In the genomic region with DNA sequence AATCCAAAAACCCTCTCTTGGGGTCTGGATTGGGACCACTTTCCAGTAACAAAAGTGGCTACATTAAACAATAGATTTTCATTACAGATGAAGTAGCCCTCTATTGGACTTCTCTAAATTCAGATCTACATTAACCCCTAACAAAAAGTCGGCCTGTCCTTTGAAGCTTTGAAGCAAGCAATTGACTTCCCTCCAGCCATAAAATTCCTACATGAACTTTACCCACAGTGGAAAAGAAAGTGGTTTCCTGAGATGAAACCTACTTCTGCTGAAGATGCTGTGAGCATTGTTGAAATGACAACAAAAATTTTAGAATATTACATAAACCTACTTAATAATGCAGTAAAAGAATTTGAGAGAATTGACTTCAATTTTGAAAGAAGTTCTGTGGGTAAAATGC, we compare ENCODE assay signal across 22 cellular contexts.
DNase-seq lines count a peak whose midpoint lies in the region; ATAC-seq and TF ChIP-seq lines count a peak whose summit lies in the region.
"Had no signal": no experiment of that assay in that cellular context is flagged by ENCODE, and none has a peak within 500 bp of the region (broad histone marks: within the 10 kb centered on the region; RNA-seq: fewer than 3 reads in every experiment).

No MANE protein-coding gene starts in this region.

- H3K9me3 Mint-ChIP-seq in nephron progenitor cell, result peaks cover 33% of the 10 kb centered on the region

- no peaks in the 10 kb centered on the region for H4K20me1 ChIP-seq in SK-N-SH (ENCODE audit: insufficient read depth)

- DNase-seq in SK-N-SH (no peak), dermis blood vessel endothelial cell (peak; percentile 26), nephron progenitor cell (no peak), Right ventricle myocardium inferior (ENCODE audit: missing footprints) (no peak)
- DNase-seq: AML-193, H9, NCI-H1092 treated with DMSO at 0.1 percent for 48 hours, NCI-H146, NCI-H2029 treated with DMSO at 0.1 percent for 48 hours, NCI-H2171 treated with DMSO at 0.1 percent for 48 hours, NCI-H446, NCI-H526 treated with DMSO at 0.1 percent for 48 hours, SHP77, T-cell had no signal

- no peaks in the 10 kb centered on the region for H3K9me3 ChIP-seq in SK-N-SH

- H3K27me3 Mint-ChIP-seq in nephron progenitor cell (ENCODE audit: low read depth, poor library complexity), result no peaks in the 10 kb centered on the region
- H3K27me3 Mint-ChIP-seq: T-cell had no signal

- 7% methylated on average over 1 of the region's 1 CpG for WGBS in SK-N-SH (ENCODE audit: low lambda C conversion rate)

- TF ChIP-seq RAD21 in SK-N-SH (IDR thresholded peaks at IDR 0.05; ENCODE audit: low read length), result no peak

- peaks cover 24% of the 10 kb centered on the region for H3K4me1 Mint-ChIP-seq in nephron progenitor cell
- H3K4me1 Mint-ChIP-seq: T-cell had no signal

- 0 out of 2 replicates have a peak overlapping the region, but pooled peaks have one; percentile 16 for H3K4me2 ChIP-seq in SK-N-SH
- H3K4me2 ChIP-seq: KMS-11 had no signal

- no peaks in the 10 kb centered on the region for H3K79me2 ChIP-seq in SK-N-SH (ENCODE audit: insufficient read depth)

- no peaks in the 10 kb centered on the region for H3K9me2 ChIP-seq in SK-N-SH

- no peaks in the 10 kb centered on the region for H3K27me3 ChIP-seq in SK-N-SH (ENCODE audit: insufficient read depth)

- ATAC-seq in SK-N-SH treated with all-trans-retinoic acid at 6 μM for 48 hours, result no peak
- ATAC-seq in GM18511 (IDR thresholded peaks at IDR 0.05; ENCODE audit: unreplicated experiment), result no peak
- no peak for ATAC-seq in esophagus mucosa
- ATAC-seq in HG03460 (IDR thresholded peaks at IDR 0.05; ENCODE audit: unreplicated experiment), result no peak
- no peak for ATAC-seq in Right ventricle myocardium inferior
- ATAC-seq: T-cell had no signal

- no peaks in the 10 kb centered on the region for H3K36me3 ChIP-seq in SK-N-SH (replicated peaks in 1 of 2; ENCODE audit: control insufficient read depth in 1 of 2, insufficient read depth in 2 of 2, low read length in 1 of 2)

- TF ChIP-seq EP300 in SK-N-SH (IDR thresholded peaks at IDR 0.05; ENCODE audit: borderline replicate concordance in 1 of 2, low read depth in 1 of 2, low read length in 1 of 2), result no peak

- H3K4me3 ChIP-seq in SK-N-SH (ENCODE audit: low read depth in 2 of 2, low read length in 1 of 2), result no peak overlapping the region
- H3K4me3 ChIP-seq: SK-N-MC had no signal

- POLR2A ChIA-PET in SK-N-SH (lab: Yijun Ruan, JAX), result no interaction called here

- CTCF ChIA-PET in SK-N-SH (lab: Yijun Ruan, JAX), result interaction anchor here (1.0 kb wide), 1 partner anchor 1648 kb away, joined by 3 read pairs; no protein-coding TSS in a partner anchor

- peaks cover 12% of the 10 kb centered on the region for H3K36me3 Mint-ChIP-seq in nephron progenitor cell (ENCODE audit: low read depth)
- H3K36me3 Mint-ChIP-seq: T-cell had no signal

- TF ChIP-seq CTCF in SK-N-SH (IDR thresholded peaks at IDR 0.05), result no peak
- TF ChIP-seq CTCF in nephron progenitor cell (IDR thresholded peaks at IDR 0.05), result no peak

- H3K4me1 ChIP-seq in SK-N-SH (ENCODE audit: control insufficient read depth in 1 of 2, insufficient read depth in 2 of 2, low read depth in 1 of 2, low read length in 1 of 2), result no peaks in the 10 kb centered on the region

- no peaks in the 10 kb centered on the region for H3F3A ChIP-seq in SK-N-SH (replicated peaks; ENCODE audit: insufficient read depth)

- H3K27ac Mint-ChIP-seq in nephron progenitor cell, result peak overlapping the region; percentile 98
- H3K27ac Mint-ChIP-seq: T-cell had no signal

- no peak overlapping the region for H2AFZ ChIP-seq in SK-N-SH (ENCODE audit: low read depth)

- no peak overlapping the region for H3K27ac ChIP-seq in SK-N-SH (ENCODE audit: low read depth in 2 of 2, low read length in 1 of 2)
- H3K27ac ChIP-seq: 22Rv1, C4-2B, KMS-11, SK-N-MC had no signal

- H3K9ac ChIP-seq in SK-N-SH, result no peak overlapping the region
- H3K9ac ChIP-seq: KMS-11 had no signal

- intact Hi-C loops in Right ventricle myocardium inferior (cut with DNase I), result no loop called here

- H3K4me3 Mint-ChIP-seq in nephron progenitor cell, result no peak overlapping the region
- H3K4me3 Mint-ChIP-seq: H9, T-cell had no signal

TF ChIP-seq in SK-N-SH, 30 proteins besides CTCF, POLR2A, EP300 and RAD21 (continues in another document):
- TF ChIP-seq RXRA (IDR thresholded peaks at IDR 0.05; ENCODE audit: borderline replicate concordance, low read depth), result no peak
- no peak for TF ChIP-seq GABPA (IDR thresholded peaks at IDR 0.05; ENCODE audit: low read depth)
- no peak for TF ChIP-seq NRF1 (IDR thresholded peaks at IDR 0.05; ENCODE audit: low read depth, low read length)
- no peak for TF ChIP-seq FOSL2 (IDR thresholded peaks at IDR 0.05; ENCODE audit: borderline replicate concordance, low read depth)
- no peak for TF ChIP-seq RFX5 (IDR thresholded peaks at IDR 0.05; ENCODE audit: low read length)
- TF ChIP-seq RCOR1 (IDR thresholded peaks at IDR 0.05; ENCODE audit: low read length), result no peak
- no peak for TF ChIP-seq FOXM1 (IDR thresholded peaks at IDR 0.05; ENCODE audit: low read depth)
- TF ChIP-seq SIN3A (IDR thresholded peaks at IDR 0.05; ENCODE audit: borderline replicate concordance, low read depth, low read length), result no peak
- no peak for TF ChIP-seq TEAD4 (IDR thresholded peaks at IDR 0.05; ENCODE audit: borderline replicate concordance, insufficient read depth)
- TF ChIP-seq YY1 (IDR thresholded peaks at IDR 0.05; ENCODE audit: low read depth), result no peak
- no peak for TF ChIP-seq GATA2 (CRISPR knock-in tag; IDR thresholded peaks at IDR 0.05)
- no peak for TF ChIP-seq EZH2phosphoT487 (IDR thresholded peaks at IDR 0.05; ENCODE audit: borderline replicate concordance, low read depth)
- TF ChIP-seq, protein P1, sequence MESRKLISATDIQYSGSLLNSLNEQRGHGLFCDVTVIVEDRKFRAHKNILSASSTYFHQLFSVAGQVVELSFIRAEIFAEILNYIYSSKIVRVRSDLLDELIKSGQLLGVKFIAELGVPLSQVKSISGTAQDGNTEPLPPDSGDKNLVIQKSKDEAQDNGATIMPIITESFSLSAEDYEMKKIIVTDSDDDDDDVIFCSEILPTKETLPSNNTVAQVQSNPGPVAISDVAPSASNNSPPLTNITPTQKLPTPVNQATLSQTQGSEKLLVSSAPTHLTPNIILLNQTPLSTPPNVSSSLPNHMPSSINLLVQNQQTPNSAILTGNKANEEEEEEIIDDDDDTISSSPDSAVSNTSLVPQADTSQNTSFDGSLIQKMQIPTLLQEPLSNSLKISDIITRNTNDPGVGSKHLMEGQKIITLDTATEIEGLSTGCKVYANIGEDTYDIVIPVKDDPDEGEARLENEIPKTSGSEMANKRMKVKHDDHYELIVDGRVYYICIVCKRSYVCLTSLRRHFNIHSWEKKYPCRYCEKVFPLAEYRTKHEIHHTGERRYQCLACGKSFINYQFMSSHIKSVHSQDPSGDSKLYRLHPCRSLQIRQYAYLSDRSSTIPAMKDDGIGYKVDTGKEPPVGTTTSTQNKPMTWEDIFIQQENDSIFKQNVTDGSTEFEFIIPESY (IDR thresholded peaks at IDR 0.05; ENCODE audit: borderline replicate concordance, low read depth), result no peak
- no peak for TF ChIP-seq FOXJ3 (CRISPR knock-in tag; IDR thresholded peaks at IDR 0.05)
- no peak for TF ChIP-seq SMC3 (IDR thresholded peaks at IDR 0.05; ENCODE audit: low read depth, low read length)
- no peak for TF ChIP-seq NFIC (IDR thresholded peaks at IDR 0.05; ENCODE audit: borderline replicate concordance)
- no peak for TF ChIP-seq ELF1 (IDR thresholded peaks at IDR 0.05)

TF ChIP-seq in SK-N-SH treated with all-trans-retinoic acid at 6 μM for 48 hours, 23 proteins besides CTCF, POLR2A, EP300 and RAD21:
- TF ChIP-seq ZNF70 (CRISPR knock-in tag; IDR thresholded peaks at IDR 0.05) (no peak), GLIS3 (CRISPR knock-in tag; IDR thresholded peaks at IDR 0.05) (no peak), ZFP30 (CRISPR knock-in tag; IDR thresholded peaks at IDR 0.05) (no peak), RARB (CRISPR knock-in tag; IDR thresholded peaks at IDR 0.05) (no peak), ZC3H10 (CRISPR knock-in tag; IDR thresholded peaks at IDR 0.05) (no peak), TOX (CRISPR knock-in tag; IDR thresholded peaks at IDR 0.05; ENCODE audit: borderline replicate concordance) (no peak)
- TF ChIP-seq, protein P2, sequence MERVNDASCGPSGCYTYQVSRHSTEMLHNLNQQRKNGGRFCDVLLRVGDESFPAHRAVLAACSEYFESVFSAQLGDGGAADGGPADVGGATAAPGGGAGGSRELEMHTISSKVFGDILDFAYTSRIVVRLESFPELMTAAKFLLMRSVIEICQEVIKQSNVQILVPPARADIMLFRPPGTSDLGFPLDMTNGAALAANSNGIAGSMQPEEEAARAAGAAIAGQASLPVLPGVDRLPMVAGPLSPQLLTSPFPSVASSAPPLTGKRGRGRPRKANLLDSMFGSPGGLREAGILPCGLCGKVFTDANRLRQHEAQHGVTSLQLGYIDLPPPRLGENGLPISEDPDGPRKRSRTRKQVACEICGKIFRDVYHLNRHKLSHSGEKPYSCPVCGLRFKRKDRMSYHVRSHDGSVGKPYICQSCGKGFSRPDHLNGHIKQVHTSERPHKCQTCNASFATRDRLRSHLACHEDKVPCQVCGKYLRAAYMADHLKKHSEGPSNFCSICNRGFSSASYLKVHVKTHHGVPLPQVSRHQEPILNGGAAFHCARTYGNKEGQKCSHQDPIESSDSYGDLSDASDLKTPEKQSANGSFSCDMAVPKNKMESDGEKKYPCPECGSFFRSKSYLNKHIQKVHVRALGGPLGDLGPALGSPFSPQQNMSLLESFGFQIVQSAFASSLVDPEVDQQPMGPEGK (CRISPR knock-in tag; IDR thresholded peaks at IDR 0.05; ENCODE audit: borderline replicate concordance), result no peak
- TF ChIP-seq, protein P3, sequence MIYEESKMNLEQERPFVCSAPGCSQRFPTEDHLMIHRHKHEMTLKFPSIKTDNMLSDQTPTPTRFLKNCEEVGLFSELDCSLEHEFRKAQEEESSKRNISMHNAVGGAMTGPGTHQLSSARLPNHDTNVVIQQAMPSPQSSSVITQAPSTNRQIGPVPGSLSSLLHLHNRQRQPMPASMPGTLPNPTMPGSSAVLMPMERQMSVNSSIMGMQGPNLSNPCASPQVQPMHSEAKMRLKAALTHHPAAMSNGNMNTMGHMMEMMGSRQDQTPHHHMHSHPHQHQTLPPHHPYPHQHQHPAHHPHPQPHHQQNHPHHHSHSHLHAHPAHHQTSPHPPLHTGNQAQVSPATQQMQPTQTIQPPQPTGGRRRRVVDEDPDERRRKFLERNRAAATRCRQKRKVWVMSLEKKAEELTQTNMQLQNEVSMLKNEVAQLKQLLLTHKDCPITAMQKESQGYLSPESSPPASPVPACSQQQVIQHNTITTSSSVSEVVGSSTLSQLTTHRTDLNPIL (CRISPR knock-in tag; IDR thresholded peaks at IDR 0.05; ENCODE audit: low read depth), result no peak
